ENCODE assay signal across 16 cellular contexts in genomic region chr4:172850838-172851237, GRCh38.
DNase-seq lines count a peak whose midpoint lies in the region; ATAC-seq and TF ChIP-seq lines count a peak whose summit lies in the region.
"Had no signal": no experiment of that assay in that cellular context is flagged by ENCODE, and none has a peak within 500 bp of the region (broad histone marks: within the 10 kb centered on the region; RNA-seq: fewer than 3 reads in every experiment).

No MANE protein-coding gene starts in this region.

- H3K27me3 Mint-ChIP-seq in stimulated activated naive B cell treated with anti-CD40 and anti-IgM and Interleukin-4, amounts not matched to agents 10 μg/mL and 1 μg/mL and 100 μg/mL, for 72 hours = peaks cover 0 to 6% of the 10 kb centered on the region in 2 donors
- H3K27me3 Mint-ChIP-seq: activated CD4-positive, alpha-beta T cell treated with anti-CD3 and anti-CD28 coated beads, Interleukin-2, amount 10 ng/mL, durations not matched to agents 7 days and 5 days had no signal

- intact Hi-C loops in uterus (cut with DNase I; ENCODE audit: low total_unique reads) = no loop called here

- no peaks in the 10 kb centered on the region for H3K36me3 ChIP-seq in uterus

- no peak for ATAC-seq in stimulated activated naive B cell treated with anti-CD40 and anti-IgM and Interleukin-4, amounts not matched to agents 10 μg/mL and 1 μg/mL and 100 μg/mL, for 72 hours (replicated peaks)
- ATAC-seq: CD8-positive, alpha-beta T cell; mucosa of descending colon had no signal

- H3K27ac ChIP-seq in uterus = no peak overlapping the region

- in situ Hi-C loops in astrocyte of the cerebellum (cut with HindIII; ENCODE audit: low sequenced_read_pairs) = no loop called here

- H3K27me3 ChIP-seq in uterus = no peaks in the 10 kb centered on the region

- H3K4me3 Mint-ChIP-seq in stimulated activated naive B cell treated with anti-CD40 and anti-IgM and Interleukin-4, amounts not matched to agents 10 μg/mL and 1 μg/mL and 100 μg/mL, for 72 hours = no peak overlapping the region
- H3K4me3 Mint-ChIP-seq: activated CD4-positive, alpha-beta T cell treated with anti-CD3 and anti-CD28 coated beads, Interleukin-2, amount 10 ng/mL, durations not matched to agents 7 days and 5 days; CD8-positive, alpha-beta T cell had no signal

- H3K4me1 ChIP-seq in uterus = no peaks in the 10 kb centered on the region

- H3K4me3 ChIP-seq in AG09309 (ENCODE audit: control insufficient read depth, low read depth, low read length) (no peak overlapping the region), astrocyte of the cerebellum (ENCODE audit: low read depth, low read length) (no peak overlapping the region), uterus (no peak overlapping the region)
- H3K4me3 ChIP-seq: mucosa of descending colon had no signal

- H3K36me3 Mint-ChIP-seq in stimulated activated naive B cell treated with anti-CD40 and anti-IgM and Interleukin-4, amounts not matched to agents 10 μg/mL and 1 μg/mL and 100 μg/mL, for 72 hours = no peaks in the 10 kb centered on the region
- H3K36me3 Mint-ChIP-seq: CD8-positive, alpha-beta T cell had no signal

- H3K9me3 ChIP-seq in uterus = no peaks in the 10 kb centered on the region
- H3K9me3 ChIP-seq: mucosa of descending colon had no signal

- TF ChIP-seq CTCF in AG09309 (IDR thresholded peaks at IDR 0.05; ENCODE audit: control insufficient read depth, insufficient read depth, low read depth, low read length, missing control alignments) (no peak), astrocyte of the cerebellum (IDR thresholded peaks at IDR 0.05; ENCODE audit: low read depth, low read length, missing control alignments) (no peak), uterus (IDR thresholded peaks at IDR 0.05) (no peak)

- H3K9me3 Mint-ChIP-seq in stimulated activated naive B cell treated with anti-CD40 and anti-IgM and Interleukin-4, amounts not matched to agents 10 μg/mL and 1 μg/mL and 100 μg/mL, for 72 hours = no peaks in the 10 kb centered on the region
- H3K9me3 Mint-ChIP-seq: activated CD4-positive, alpha-beta T cell treated with anti-CD3 and anti-CD28 coated beads, Interleukin-2, amount 10 ng/mL, durations not matched to agents 7 days and 5 days; CD8-positive, alpha-beta T cell had no signal

- DNase-seq in AG09309 (ENCODE audit: low read depth) (peak; percentile 20), HPDE6-E6E7 (ENCODE audit: extremely low spot score) (peak; percentile 31), astrocyte of the cerebellum (ENCODE audit: low read depth) (peak; percentile 83), hepatic stellate cell (ENCODE audit: low spot score) (peak; percentile 41), uterus (no peak)
- no peak for DNase-seq in stimulated activated naive B cell treated with anti-CD40 and anti-IgM and Interleukin-4, amounts not matched to agents 10 μg/mL and 1 μg/mL and 100 μg/mL, for 72 hours
- DNase-seq in activated T-cell treated with anti-CD3 and anti-CD28 coated beads, Interleukin-2, amount 50 U/mL, for 48 hours = no peak
- no peak for DNase-seq in stimulated activated CD4-positive, alpha-beta T cell treated with anti-CD3 and anti-CD28 coated beads, Interleukin-4, amount 100 ng/mL, for 4 hours
- DNase-seq: activated CD4-positive, alpha-beta T cell treated with anti-CD3 and anti-CD28 coated beads, Interleukin-2, amount 10 ng/mL, durations not matched to agents 7 days and 5 days; activated gamma-delta T cell; CD8-positive, alpha-beta T cell; cortex of kidney; mucosa of descending colon; MV-4-11; NCI-H524 treated with DMSO at 0.1 percent for 48 hours; retina had no signal

- H3K27ac Mint-ChIP-seq in stimulated activated naive B cell treated with anti-CD40 and anti-IgM and Interleukin-4, amounts not matched to agents 10 μg/mL and 1 μg/mL and 100 μg/mL, for 72 hours = no peak overlapping the region
- H3K27ac Mint-ChIP-seq: activated CD4-positive, alpha-beta T cell treated with anti-CD3 and anti-CD28 coated beads, Interleukin-2, amount 10 ng/mL, durations not matched to agents 7 days and 5 days; CD8-positive, alpha-beta T cell had no signal

- no peaks in the 10 kb centered on the region for H3K4me1 Mint-ChIP-seq in stimulated activated naive B cell treated with anti-CD40 and anti-IgM and Interleukin-4, amounts not matched to agents 10 μg/mL and 1 μg/mL and 100 μg/mL, for 72 hours
- H3K4me1 Mint-ChIP-seq: activated CD4-positive, alpha-beta T cell treated with anti-CD3 and anti-CD28 coated beads, Interleukin-2, amount 10 ng/mL, durations not matched to agents 7 days and 5 days had no signal

- TF ChIP-seq POLR2A in uterus (IDR thresholded peaks at IDR 0.05) = no peak

Comparison
In these comparisons a context has a peak if more than half of its experiments do, and no peak if none do; other contexts are left out.
1. DNase-seq: peak in AG09309 (single experiment), HPDE6-E6E7 (single experiment), astrocyte of the cerebellum (single experiment) and hepatic stellate cell (single experiment); none in stimulated activated naive B cell treated with anti-CD40 and anti-IgM and Interleukin-4, amounts not matched to agents 10 μg/mL and 1 μg/mL and 100 μg/mL, for 72 hours (single experiment), activated T-cell treated with anti-CD3 and anti-CD28 coated beads, Interleukin-2, amount 50 U/mL, for 48 hours (0 of 2), uterus (0 of 2) and stimulated activated CD4-positive, alpha-beta T cell treated with anti-CD3 and anti-CD28 coated beads, Interleukin-4, amount 100 ng/mL, for 4 hours (0 of 2).